In genomic region chr5:144394036-144394435, GRCh38 we compare ENCODE assay signal across 15 cellular contexts.
DNase-seq lines count a peak whose midpoint lies in the region; ATAC-seq and TF ChIP-seq lines count a peak whose summit lies in the region.
"Had no signal": no experiment of that assay in that cellular context is flagged by ENCODE, and none has a peak within 500 bp of the region (broad histone marks: within the 10 kb centered on the region; RNA-seq: fewer than 3 reads in every experiment).

No MANE protein-coding gene starts in this region.

- no peaks in the 10 kb centered on the region for H3K9me2 ChIP-seq in HCT116 (ENCODE audit: insufficient read depth)
- H3K9me2 ChIP-seq in neural cell (ENCODE audit: insufficient read depth, low read length) = no peaks in the 10 kb centered on the region

- DNase-seq in A673 (ENCODE audit: low spot score) (no peak), HCT116 (ENCODE audit: low read depth, low spot score) (no peak), LNCaP clone FGC (ENCODE audit: low read depth) (no peak), DMS79 treated with DMSO at 0.1 percent for 48 hours (lab: John Stamatoyannopoulos, UW) (no peak)
- DNase-seq: ACHN; CD4-positive, alpha-beta memory T cell; DMS153; DMS79; GF-D8; GOT3; H7; KG1 had no signal

- BruUV-seq in A673 (replicated peaks; lab: Mats Ljungman, UMichigan) (no TSS peak), HCT116 (replicated peaks; lab: Mats Ljungman, UMichigan) (no TSS peak)

- H2AFZ ChIP-seq in HCT116 (ENCODE audit: low read depth, low read length, poor library complexity, severe bottlenecking) (no peak overlapping the region), neural cell (ENCODE audit: low read depth, low read length) (no peak overlapping the region)

- intact Hi-C loops in A673 (cut with micrococcal nuclease; ENCODE audit: unreplicated experiment) (no loop called here), HCT116 (cut with micrococcal nuclease) (loop anchor here (5.0 kb wide), 1 partner anchor 192 kb away; no protein-coding TSS in a partner anchor)

- peak; percentile 92 for TF ChIP-seq EP300 in neural cell (conservative IDR thresholded peaks at IDR 0.05; ENCODE audit: poor library complexity, severe bottlenecking)

- H3K4me3 ChIP-seq in A673 (ENCODE audit: low read depth, low read length, poor library complexity, severe bottlenecking) = no peak overlapping the region
- no peak overlapping the region for H3K4me3 ChIP-seq in HCT116 (replicated peaks in 1 of 2; ENCODE audit: low read depth in 1 of 2, low read length in 2 of 2)
- no peak overlapping the region for H3K4me3 ChIP-seq in LNCaP clone FGC (ENCODE audit: low read depth, low read length)
- no peak overlapping the region for H3K4me3 ChIP-seq in neural cell (ENCODE audit: low read length)

- no peaks in the 10 kb centered on the region for H3F3A ChIP-seq in neural cell (ENCODE audit: insufficient read depth, low read length, poor library complexity, severe bottlenecking)

- CTCF ChIA-PET in A673 (lab: Charles Lee) (interaction anchor here (0.7 kb wide), 1 partner anchor 1167 kb away, joined by 3 read pairs; no protein-coding TSS in a partner anchor), HCT116 (lab: Charles Lee) (no interaction called here)

- H3K9ac ChIP-seq in HCT116 (ENCODE audit: low read length) (no peak overlapping the region), neural cell (ENCODE audit: low read length) (no peak overlapping the region)

- TF ChIP-seq CTCF in A673 (conservative IDR thresholded peaks at IDR 0.05; ENCODE audit: low read depth, low read length) (peak; percentile 27; the same call in 1 of the 2 replicates), HCT116 (IDR thresholded peaks at IDR 0.05 in 2 of 3, conservative IDR thresholded peaks at IDR 0.05 in 1 of 3; ENCODE audit: borderline replicate concordance in 1 of 3, insufficient read depth in 1 of 3, low read depth in 2 of 3, low read length in 2 of 3) (0 out of 6 replicates have a peak, but pooled peaks of 1 of the 3 experiments have one; percentile 10), LNCaP clone FGC (IDR thresholded peaks at IDR 0.05; ENCODE audit: control insufficient read depth, extremely low read depth, insufficient read depth) (peak; percentile 35), neural cell (IDR thresholded peaks at IDR 0.05; ENCODE audit: poor library complexity, severe bottlenecking) (no peak)

- TF ChIP-seq POLR2A in HCT116 (IDR thresholded peaks at IDR 0.05; ENCODE audit: borderline replicate concordance, extremely low read depth, insufficient read depth, insufficient read length) = no peak

- no peaks in the 10 kb centered on the region for H3K4me1 ChIP-seq in A673 (ENCODE audit: insufficient read depth, low read length, poor library complexity, severe bottlenecking)
- no peaks in the 10 kb centered on the region for H3K4me1 ChIP-seq in HCT116 (ENCODE audit: control insufficient read depth in 1 of 2, insufficient read depth in 2 of 2, low read length in 2 of 2)

- H3K27me3 ChIP-seq in A673 (replicated peaks; ENCODE audit: insufficient read depth, low read depth, low read length, poor library complexity) (no peaks in the 10 kb centered on the region), HCT116 (ENCODE audit: insufficient read depth, low read length) (0 out of 2 replicates have a peak, but pooled peaks cover 4% of the 10 kb centered on the region), neural cell (ENCODE audit: insufficient read depth, low read depth, low read length) (no peaks in the 10 kb centered on the region)

- H3K36me3 ChIP-seq in A673 (ENCODE audit: insufficient read depth, low read length, poor library complexity, severe bottlenecking) (no peaks in the 10 kb centered on the region), HCT116 (ENCODE audit: control insufficient read depth in 1 of 2, insufficient read depth in 2 of 2, low read length in 2 of 2) (no peaks in the 10 kb centered on the region), neural cell (ENCODE audit: insufficient read depth, low read length) (no peaks in the 10 kb centered on the region)

- no peaks in the 10 kb centered on the region for H3K9me3 ChIP-seq in A673 (ENCODE audit: low read depth, low read length, poor library complexity, severe bottlenecking)
- no peaks in the 10 kb centered on the region for H3K9me3 ChIP-seq in HCT116 (ENCODE audit: control insufficient read depth in 1 of 2, insufficient read depth in 1 of 2, low read depth in 1 of 2, low read length in 2 of 2)
- H3K9me3 ChIP-seq in neural cell (ENCODE audit: low read length) = no peaks in the 10 kb centered on the region

- H4K20me1 ChIP-seq in HCT116 (ENCODE audit: insufficient read depth) (no peaks in the 10 kb centered on the region), neural cell (ENCODE audit: insufficient read depth) (no peaks in the 10 kb centered on the region)

- POLR2A ChIA-PET in A673 (lab: Charles Lee; ENCODE audit: low non-redundant PET) = no interaction called here
- POLR2A ChIA-PET in HCT116 (lab: Charles Lee) = no interaction called here

- H3K27ac ChIP-seq in A673 (ENCODE audit: low read depth, low read length, poor library complexity, severe bottlenecking) (no peak overlapping the region), HCT116 (ENCODE audit: low read depth, low read length) (no peak overlapping the region), neural cell (ENCODE audit: low read length) (no peak overlapping the region)

- RAD21 ChIA-PET in HCT116 (lab: Charles Lee; ENCODE audit: low non-redundant PET in 1 of 2, low total read pairs in 2 of 2, uncharacterized antibody in 2 of 2, unreplicated experiment in 2 of 2) = no interaction called here

- ATAC-seq in HCT116 (0 out of 2 replicates have a peak, but pooled peaks have one; percentile 36), HG02678 (IDR thresholded peaks at IDR 0.05; ENCODE audit: unreplicated experiment) (no peak)
- ATAC-seq: HepG2 had no signal

- no peak for TF ChIP-seq RAD21 in HCT116 (IDR thresholded peaks at IDR 0.05; ENCODE audit: low read depth)
- TF ChIP-seq RAD21 in neural cell (conservative IDR thresholded peaks at IDR 0.05) = no peak

- no peaks in the 10 kb centered on the region for H3K79me2 ChIP-seq in HCT116 (ENCODE audit: insufficient read depth, low read length)
- H3K79me2 ChIP-seq in neural cell (replicated peaks; ENCODE audit: insufficient read depth, low read length) = no peaks in the 10 kb centered on the region

- no peak overlapping the region for H3K4me2 ChIP-seq in HCT116 (ENCODE audit: low read length)
- no peak overlapping the region for H3K4me2 ChIP-seq in neural cell (ENCODE audit: low read length)

TF ChIP-seq in HCT116, 20 proteins besides CTCF, POLR2A, EP300 and RAD21:
- TF ChIP-seq FOSL1 (IDR thresholded peaks at IDR 0.05; ENCODE audit: low read depth) (no peak), ZNF274 (IDR thresholded peaks at IDR 0.05; ENCODE audit: low read depth, low read length) (no peak)

TF ChIP-seq in neural cell, 6 proteins besides CTCF, POLR2A, EP300 and RAD21:
- TF ChIP-seq SMC3 (conservative IDR thresholded peaks at IDR 0.05; ENCODE audit: poor library complexity) (no peak), POLR2AphosphoS5 (IDR thresholded peaks at IDR 0.05) (peak; percentile 43)
TF ChIP-seq in neural cell: peak in this region for 1.
